Comparison of ENCODE assay signal across 1 cellular context in the genomic region with DNA sequence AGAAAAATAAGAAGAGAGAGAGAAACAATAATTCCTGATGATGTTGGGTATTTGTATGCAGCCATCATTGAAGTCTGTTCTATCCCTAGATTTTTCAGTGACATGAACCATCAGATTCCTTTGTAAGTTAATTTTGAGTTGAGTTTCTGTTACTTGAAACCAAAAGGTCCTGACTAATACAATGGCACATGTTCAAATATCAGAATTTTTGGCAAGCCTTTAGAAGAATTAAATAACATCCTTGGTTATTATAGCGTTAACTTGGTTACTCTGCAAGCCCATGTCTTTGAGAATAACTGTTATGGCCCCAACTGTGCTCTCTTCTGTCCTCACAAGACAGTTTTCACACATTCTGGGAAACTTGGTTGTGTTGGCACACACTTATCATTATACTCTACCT.
TF ChIP-seq lines count a peak whose summit lies in the region.

No MANE protein-coding gene starts in this region.

TF ChIP-seq in SK-N-SH, 30 proteins besides CTCF, POLR2A, EP300 and RAD21 (continued from another document):
- TF ChIP-seq PBX3 (IDR thresholded peaks at IDR 0.05): peak; percentile 44; the same call in 1 of the 2 replicates
- TF ChIP-seq GATA2 (CRISPR knock-in tag; IDR thresholded peaks at IDR 0.05): no peak
- no peak for TF ChIP-seq IRF3 (IDR thresholded peaks at IDR 0.05; ENCODE audit: low read depth, low read length)
- TF ChIP-seq, protein P1, sequence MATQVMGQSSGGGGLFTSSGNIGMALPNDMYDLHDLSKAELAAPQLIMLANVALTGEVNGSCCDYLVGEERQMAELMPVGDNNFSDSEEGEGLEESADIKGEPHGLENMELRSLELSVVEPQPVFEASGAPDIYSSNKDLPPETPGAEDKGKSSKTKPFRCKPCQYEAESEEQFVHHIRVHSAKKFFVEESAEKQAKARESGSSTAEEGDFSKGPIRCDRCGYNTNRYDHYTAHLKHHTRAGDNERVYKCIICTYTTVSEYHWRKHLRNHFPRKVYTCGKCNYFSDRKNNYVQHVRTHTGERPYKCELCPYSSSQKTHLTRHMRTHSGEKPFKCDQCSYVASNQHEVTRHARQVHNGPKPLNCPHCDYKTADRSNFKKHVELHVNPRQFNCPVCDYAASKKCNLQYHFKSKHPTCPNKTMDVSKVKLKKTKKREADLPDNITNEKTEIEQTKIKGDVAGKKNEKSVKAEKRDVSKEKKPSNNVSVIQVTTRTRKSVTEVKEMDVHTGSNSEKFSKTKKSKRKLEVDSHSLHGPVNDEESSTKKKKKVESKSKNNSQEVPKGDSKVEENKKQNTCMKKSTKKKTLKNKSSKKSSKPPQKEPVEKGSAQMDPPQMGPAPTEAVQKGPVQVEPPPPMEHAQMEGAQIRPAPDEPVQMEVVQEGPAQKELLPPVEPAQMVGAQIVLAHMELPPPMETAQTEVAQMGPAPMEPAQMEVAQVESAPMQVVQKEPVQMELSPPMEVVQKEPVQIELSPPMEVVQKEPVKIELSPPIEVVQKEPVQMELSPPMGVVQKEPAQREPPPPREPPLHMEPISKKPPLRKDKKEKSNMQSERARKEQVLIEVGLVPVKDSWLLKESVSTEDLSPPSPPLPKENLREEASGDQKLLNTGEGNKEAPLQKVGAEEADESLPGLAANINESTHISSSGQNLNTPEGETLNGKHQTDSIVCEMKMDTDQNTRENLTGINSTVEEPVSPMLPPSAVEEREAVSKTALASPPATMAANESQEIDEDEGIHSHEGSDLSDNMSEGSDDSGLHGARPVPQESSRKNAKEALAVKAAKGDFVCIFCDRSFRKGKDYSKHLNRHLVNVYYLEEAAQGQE (IDR thresholded peaks at IDR 0.05; ENCODE audit: low read depth, low read length): no peak
- peak; percentile 78; the same call in 1 of the 2 replicates for TF ChIP-seq NFIC (IDR thresholded peaks at IDR 0.05; ENCODE audit: borderline replicate concordance)
- TF ChIP-seq TCF12 (IDR thresholded peaks at IDR 0.05): peak; percentile 32; the same call in 1 of the 2 replicates
- peak; percentile 35; the same call in 1 of the 2 replicates for TF ChIP-seq FOSL2 (IDR thresholded peaks at IDR 0.05; ENCODE audit: borderline replicate concordance, low read depth)
- TF ChIP-seq RFX5 (IDR thresholded peaks at IDR 0.05; ENCODE audit: low read length): no peak
